ENCODE assay signal across 10 cellular contexts in the genomic region with DNA sequence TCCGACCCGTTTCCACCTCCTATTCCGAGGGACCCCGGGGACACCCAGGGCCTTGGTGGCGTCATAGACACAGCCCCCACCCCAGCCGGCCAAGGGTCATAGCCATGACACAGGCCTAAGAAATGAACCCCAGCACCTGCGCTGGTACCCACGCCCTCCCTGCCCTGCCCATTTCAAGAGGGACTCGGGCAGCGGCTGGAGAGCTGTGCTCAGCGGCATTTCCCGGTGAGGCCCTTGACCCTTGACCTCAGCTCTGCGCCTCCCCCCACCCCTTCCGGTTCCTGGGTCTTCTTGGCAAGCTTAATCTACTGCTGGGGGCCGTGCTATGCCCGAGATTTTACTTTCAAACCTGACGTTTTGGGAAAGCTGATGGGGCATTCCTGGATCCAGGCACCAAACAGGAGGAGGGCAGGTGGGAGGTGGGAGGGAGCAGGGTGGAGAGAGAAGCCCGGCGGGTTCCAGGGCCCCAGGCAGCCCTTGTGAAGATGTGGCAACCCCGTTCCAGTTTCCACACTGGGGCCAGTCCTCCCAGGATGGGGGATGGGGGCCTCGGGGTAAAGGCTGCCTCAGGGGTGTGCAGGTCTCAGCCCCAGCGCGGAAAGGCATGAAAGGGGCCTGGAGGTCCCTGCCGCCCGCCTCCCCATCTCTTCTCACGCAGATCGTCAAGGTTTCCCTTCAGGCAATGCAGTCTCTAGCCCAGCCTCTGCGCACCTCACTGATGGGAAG. TPM values are rescaled to one million over a fixed set of nuclear protein-coding genes. Genes with fewer than 3 reads are reported as not detected.
DNase-seq lines count a peak whose midpoint lies in the region; ATAC-seq, FAIRE-seq and TF ChIP-seq lines count a peak whose summit lies in the region.
"Had no signal": no experiment of that assay in that cellular context is flagged by ENCODE, and none has a peak within 500 bp of the region (broad histone marks: within the 10 kb centered on the region; RNA-seq: fewer than 3 reads in every experiment).

A gene (minus strand): TSS at position 414 of the 726 bp plus-strand sequence. CDS start 36 bp downstream, at position 378.

- no peaks in the 10 kb centered on the region for H3K4me1 ChIP-seq in keratinocyte (ENCODE audit: control insufficient read depth, extremely low read depth, insufficient read depth, low read length)
- H3K4me1 ChIP-seq in upper lobe of right lung: peaks cover 4% of the 10 kb centered on the region

- no peaks in the 10 kb centered on the region for H3K9me1 ChIP-seq in keratinocyte (ENCODE audit: control insufficient read depth, extremely low read depth, insufficient read depth, low read length)

- H3K27ac ChIP-seq in keratinocyte (ENCODE audit: control insufficient read depth, insufficient read depth, low read length) (no peak within 1 kb of the TSS), upper lobe of right lung (peak within 1 kb of the TSS; percentile 65)

- H3K9me3 ChIP-seq in keratinocyte (ENCODE audit: control insufficient read depth, low read depth, low read length) (no peaks in the 10 kb centered on the region), upper lobe of right lung (no peaks in the 10 kb centered on the region)

- no peak within 1 kb of the TSS for H3K9ac ChIP-seq in keratinocyte (ENCODE audit: control insufficient read depth, extremely low read depth, insufficient read depth, low read length)

- CTCF ChIA-PET in activated B cell treated with CpG ODN at 0.5 μM for 24 hours (lab: Charles Lee): no interaction called here

- peak; percentile 39 for DNase-seq in Right ventricle myocardium superior
- DNase-seq in left cardiac atrium: no peak
- peak; percentile 18 for DNase-seq in activated B cell treated with CpG ODN at 0.5 μM for 24 hours
- DNase-seq in keratinocyte (ENCODE audit: low read depth, low spot score): no peak
- peak; percentile 88 for DNase-seq in upper lobe of right lung
- DNase-seq in anterior cingulate cortex (lab: John Stamatoyannopoulos, UW): no peak
- DNase-seq: HCEC 1CT, NCI-H2029 had no signal

- dilution Hi-C loops in keratinocyte (cut with MboI; ENCODE audit: extremely low pct_ligation_motif_present, low sequenced_read_pairs): no loop called here

- no peak for FAIRE-seq in keratinocyte (lab: Jason Lieb, UNC)

- H3K4me2 ChIP-seq in keratinocyte (ENCODE audit: control insufficient read depth, extremely low read depth, insufficient read depth, low read depth, low read length): peak within 1 kb of the TSS; percentile 54

- H3K27me3 Mint-ChIP-seq in activated B cell treated with CpG ODN at 0.5 μM for 24 hours: peaks cover 33% of the 10 kb centered on the region

- no peak within 1 kb of the TSS for H3K27ac Mint-ChIP-seq in activated B cell treated with CpG ODN at 0.5 μM for 24 hours

- ATAC-seq in Right ventricle myocardium superior (ENCODE audit: poor library complexity): no peak
- no peak for ATAC-seq in left cardiac atrium
- no peak for ATAC-seq in activated B cell treated with CpG ODN at 0.5 μM for 24 hours (ENCODE audit: low read depth)
- peak; percentile 57 for ATAC-seq in upper lobe of right lung
- no peak for ATAC-seq in HG03521 (IDR thresholded peaks at IDR 0.05; ENCODE audit: unreplicated experiment)
- ATAC-seq in GM19452 (IDR thresholded peaks at IDR 0.05; ENCODE audit: unreplicated experiment): no peak

- H3K4me3 Mint-ChIP-seq in activated B cell treated with CpG ODN at 0.5 μM for 24 hours: no peak within 1 kb of the TSS

- intact Hi-C loops in Right ventricle myocardium superior (cut with DNase I) (no loop called here), left cardiac atrium (cut with DNase I) (no loop called here), activated B cell treated with CpG ODN at 0.5 μM for 24 hours (cut with micrococcal nuclease) (no loop called here), upper lobe of right lung (cut with DNase I) (no loop called here)

- H3K27me3 ChIP-seq in keratinocyte (ENCODE audit: control insufficient read depth, extremely low read depth, insufficient read depth, low read length) (peaks cover 35% of the 10 kb centered on the region), upper lobe of right lung (peaks cover 47% of the 10 kb centered on the region)

- no peaks in the 10 kb centered on the region for H3K36me3 Mint-ChIP-seq in activated B cell treated with CpG ODN at 0.5 μM for 24 hours (ENCODE audit: low read depth)

- H2AFZ ChIP-seq in keratinocyte (ENCODE audit: control insufficient read depth, low read length): peak within 1 kb of the TSS; percentile 53

- POLR2A ChIA-PET in activated B cell treated with CpG ODN at 0.5 μM for 24 hours (lab: Charles Lee): interaction anchor here (1.0 kb wide), 1 partner anchor 16 kb away, joined by 3 read pairs; no protein-coding TSS in a partner anchor

- H3K9me3 Mint-ChIP-seq in activated B cell treated with CpG ODN at 0.5 μM for 24 hours: peaks cover 6% of the 10 kb centered on the region

- peak within 1 kb of the TSS in 1 of 3 experiments; percentile 8 for H3K4me3 ChIP-seq in keratinocyte (ENCODE audit: control insufficient read depth in 2 of 3, extremely low read depth in 1 of 3, insufficient read depth in 2 of 3, low read depth in 1 of 3, low read length in 3 of 3)
- peak within 1 kb of the TSS; percentile 40 for H3K4me3 ChIP-seq in upper lobe of right lung

- H3K36me3 ChIP-seq in keratinocyte (ENCODE audit: control insufficient read depth in 2 of 2, extremely low read depth in 1 of 2, insufficient read depth in 2 of 2, low read length in 2 of 2): no peaks in the 10 kb centered on the region
- no peaks in the 10 kb centered on the region for H3K36me3 ChIP-seq in upper lobe of right lung

- H3K4me1 Mint-ChIP-seq in activated B cell treated with CpG ODN at 0.5 μM for 24 hours: peaks cover 14% of the 10 kb centered on the region

- no peak for TF ChIP-seq CTCF in activated B cell treated with CpG ODN at 0.5 μM for 24 hours (IDR thresholded peaks at IDR 0.05)
- TF ChIP-seq CTCF in keratinocyte (optimal IDR thresholded peaks at IDR 0.05 in 1 of 3, IDR thresholded peaks at IDR 0.05 in 1 of 3, conservative IDR thresholded peaks at IDR 0.05 in 1 of 3; ENCODE audit: extremely low read depth in 1 of 3, insufficient read depth in 2 of 3, low read length in 3 of 3): no peak
- no peak for TF ChIP-seq CTCF in upper lobe of right lung (IDR thresholded peaks at IDR 0.05)

- H3K79me2 ChIP-seq in keratinocyte (ENCODE audit: control insufficient read depth, insufficient read depth, low read length): no peaks in the 10 kb centered on the region

- H4K20me1 ChIP-seq in keratinocyte (ENCODE audit: control insufficient read depth, extremely low read depth, insufficient read depth, low read length): no peaks in the 10 kb centered on the region

RNA-seq across cellular contexts. Expression of the gene that starts here (rescaled TPM):
- total RNA-seq in Right ventricle myocardium superior (not detected), left cardiac atrium (under 1 TPM in 1 of 2 donors, not detected in 1; 0.27 TPM), activated B cell treated with CpG ODN at 0.5 μM for 24 hours (not detected in 2 replicates), upper lobe of right lung (136 TPM)
- 0.05 TPM in 1 of 3 replicates, not detected in the others for polyA plus RNA-seq in keratinocyte
- polyA plus RNA-seq in keratinocyte (2011; ENCODE audit: low read depth): not detected
- not detected in 2 replicates for polyA plus RNA-seq in keratinocyte (2011; cell fraction: cytosol; rRNA removed)
- polyA plus RNA-seq in keratinocyte (2011; cell fraction: nucleus; rRNA removed): 0.09 and 0.35 TPM in 2 replicates
- polyA plus RNA-seq in keratinocyte (2012; ENCODE audit: low replicate concordance): 0.54 TPM in 1 of 2 replicates, not detected in the other
- polyA minus RNA-seq in keratinocyte: not detected in 3 replicates
- polyA minus RNA-seq in keratinocyte (2011; cell fraction: cytosol; rRNA and poly(A)+ RNA removed): not detected
- polyA minus RNA-seq in keratinocyte (2011; cell fraction: nucleus; rRNA and poly(A)+ RNA removed): not detected in 2 replicates

Comparison
In these comparisons a context has a peak if more than half of its experiments do, and no peak if none do; other contexts are left out.
1. RNA of the gene that starts here (total RNA-seq): 136 TPM in upper lobe of right lung (single experiment); 0.27 TPM in left cardiac atrium, not detected in Right ventricle myocardium superior (single experiment) and not detected in activated B cell treated with CpG ODN at 0.5 μM for 24 hours; every median in the first group is over 100 times any median in the second.
2. Peak in DNase-seq in Right ventricle myocardium superior; RNA of the gene not detected or under 1 TPM.
3. Peak in DNase-seq in activated B cell treated with CpG ODN at 0.5 μM for 24 hours; RNA of the gene not detected or under 1 TPM.